Comparison of ENCODE assay signal across 1 cellular context in the genomic region with DNA sequence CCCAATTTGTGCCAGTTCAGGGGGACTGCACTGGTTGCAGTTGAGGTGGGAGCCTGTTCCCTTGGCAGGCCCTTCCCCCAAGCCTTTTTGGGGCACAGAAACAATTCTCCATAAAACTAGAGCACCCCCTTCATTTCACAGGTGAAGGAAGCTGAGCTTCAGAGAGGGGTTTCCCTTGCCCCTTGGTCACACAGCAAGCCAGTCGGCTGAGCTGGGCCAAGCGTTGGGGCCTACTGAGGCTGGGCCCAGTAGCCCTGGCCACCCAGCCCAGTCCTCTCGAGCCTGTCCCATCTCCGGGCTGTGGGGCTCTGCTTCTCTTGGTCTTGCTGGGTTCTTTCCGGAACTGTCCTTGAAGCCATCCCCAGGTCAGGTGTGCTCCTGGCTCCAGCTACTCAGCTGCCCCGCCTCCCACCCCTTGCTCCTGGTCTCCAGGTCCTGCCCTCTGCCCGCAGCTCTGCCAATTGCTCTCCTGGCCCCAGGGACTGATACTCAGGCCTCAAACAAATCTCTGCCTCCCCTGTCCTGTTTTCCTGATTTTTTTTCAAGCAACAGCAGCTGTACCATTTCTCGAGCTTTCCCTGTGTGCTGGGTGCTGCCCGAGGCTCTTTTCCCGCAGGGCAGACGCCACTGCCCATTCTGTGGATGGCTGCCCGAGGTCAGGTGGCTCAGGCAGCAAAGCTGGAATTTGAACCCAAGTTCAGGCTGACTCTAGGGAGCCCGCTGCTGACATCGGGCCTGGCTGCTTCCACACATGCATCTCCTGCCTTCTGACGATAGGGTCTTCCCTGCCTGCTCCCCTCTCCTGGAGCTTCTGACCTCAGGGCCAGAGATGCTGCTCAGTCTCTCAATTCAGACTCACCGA.
TF ChIP-seq lines count a peak whose summit lies in the region.

No MANE protein-coding gene starts in this region.

TF ChIP-seq in HepG2, 621 proteins besides CTCF, POLR2A, EP300 and RAD21 (continued from another document and continues in another):
- TF ChIP-seq, protein P1, sequence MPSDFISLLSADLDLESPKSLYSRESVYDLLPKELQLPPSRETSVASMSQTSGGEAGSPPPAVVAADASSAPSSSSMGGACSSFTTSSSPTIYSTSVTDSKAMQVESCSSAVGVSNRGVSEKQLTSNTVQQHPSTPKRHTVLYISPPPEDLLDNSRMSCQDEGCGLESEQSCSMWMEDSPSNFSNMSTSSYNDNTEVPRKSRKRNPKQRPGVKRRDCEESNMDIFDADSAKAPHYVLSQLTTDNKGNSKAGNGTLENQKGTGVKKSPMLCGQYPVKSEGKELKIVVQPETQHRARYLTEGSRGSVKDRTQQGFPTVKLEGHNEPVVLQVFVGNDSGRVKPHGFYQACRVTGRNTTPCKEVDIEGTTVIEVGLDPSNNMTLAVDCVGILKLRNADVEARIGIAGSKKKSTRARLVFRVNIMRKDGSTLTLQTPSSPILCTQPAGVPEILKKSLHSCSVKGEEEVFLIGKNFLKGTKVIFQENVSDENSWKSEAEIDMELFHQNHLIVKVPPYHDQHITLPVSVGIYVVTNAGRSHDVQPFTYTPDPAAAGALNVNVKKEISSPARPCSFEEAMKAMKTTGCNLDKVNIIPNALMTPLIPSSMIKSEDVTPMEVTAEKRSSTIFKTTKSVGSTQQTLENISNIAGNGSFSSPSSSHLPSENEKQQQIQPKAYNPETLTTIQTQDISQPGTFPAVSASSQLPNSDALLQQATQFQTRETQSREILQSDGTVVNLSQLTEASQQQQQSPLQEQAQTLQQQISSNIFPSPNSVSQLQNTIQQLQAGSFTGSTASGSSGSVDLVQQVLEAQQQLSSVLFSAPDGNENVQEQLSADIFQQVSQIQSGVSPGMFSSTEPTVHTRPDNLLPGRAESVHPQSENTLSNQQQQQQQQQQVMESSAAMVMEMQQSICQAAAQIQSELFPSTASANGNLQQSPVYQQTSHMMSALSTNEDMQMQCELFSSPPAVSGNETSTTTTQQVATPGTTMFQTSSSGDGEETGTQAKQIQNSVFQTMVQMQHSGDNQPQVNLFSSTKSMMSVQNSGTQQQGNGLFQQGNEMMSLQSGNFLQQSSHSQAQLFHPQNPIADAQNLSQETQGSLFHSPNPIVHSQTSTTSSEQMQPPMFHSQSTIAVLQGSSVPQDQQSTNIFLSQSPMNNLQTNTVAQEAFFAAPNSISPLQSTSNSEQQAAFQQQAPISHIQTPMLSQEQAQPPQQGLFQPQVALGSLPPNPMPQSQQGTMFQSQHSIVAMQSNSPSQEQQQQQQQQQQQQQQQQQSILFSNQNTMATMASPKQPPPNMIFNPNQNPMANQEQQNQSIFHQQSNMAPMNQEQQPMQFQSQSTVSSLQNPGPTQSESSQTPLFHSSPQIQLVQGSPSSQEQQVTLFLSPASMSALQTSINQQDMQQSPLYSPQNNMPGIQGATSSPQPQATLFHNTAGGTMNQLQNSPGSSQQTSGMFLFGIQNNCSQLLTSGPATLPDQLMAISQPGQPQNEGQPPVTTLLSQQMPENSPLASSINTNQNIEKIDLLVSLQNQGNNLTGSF (CRISPR knock-in tag; IDR thresholded peaks at IDR 0.05): no peak
- TF ChIP-seq NR2F2 (IDR thresholded peaks at IDR 0.05; ENCODE audit: borderline replicate concordance, low read depth) (no peak), EEA1 (CRISPR knock-in tag; IDR thresholded peaks at IDR 0.05; ENCODE audit: borderline replicate concordance) (no peak), NAIF1 (CRISPR knock-in tag; IDR thresholded peaks at IDR 0.05; ENCODE audit: borderline replicate concordance) (no peak), LCORL (IDR thresholded peaks at IDR 0.05) (no peak), LCORL (CRISPR knock-in tag; IDR thresholded peaks at IDR 0.05) (no peak), HIVEP1 (CRISPR knock-in tag; IDR thresholded peaks at IDR 0.05) (no peak), SIX4 (CRISPR knock-in tag; IDR thresholded peaks at IDR 0.05) (no peak), MZF1 (CRISPR knock-in tag; IDR thresholded peaks at IDR 0.05; ENCODE audit: borderline replicate concordance) (no peak), ETV5 (CRISPR knock-in tag; IDR thresholded peaks at IDR 0.05; ENCODE audit: borderline replicate concordance) (no peak), SMAD3 (CRISPR knock-in tag; IDR thresholded peaks at IDR 0.05) (no peak), RNF2 (conservative IDR thresholded peaks at IDR 0.05; ENCODE audit: low read depth) (no peak), MTF2 (CRISPR knock-in tag; IDR thresholded peaks at IDR 0.05; ENCODE audit: borderline replicate concordance) (no peak), CHD2 (IDR thresholded peaks at IDR 0.05; ENCODE audit: low read depth, low read length) (no peak), ZNF629 (CRISPR knock-in tag; conservative IDR thresholded peaks at IDR 0.05) (peak; percentile 96)
- TF ChIP-seq, protein P2, sequence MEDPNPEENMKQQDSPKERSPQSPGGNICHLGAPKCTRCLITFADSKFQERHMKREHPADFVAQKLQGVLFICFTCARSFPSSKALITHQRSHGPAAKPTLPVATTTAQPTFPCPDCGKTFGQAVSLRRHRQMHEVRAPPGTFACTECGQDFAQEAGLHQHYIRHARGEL (CRISPR knock-in tag; IDR thresholded peaks at IDR 0.05): no peak
- TF ChIP-seq, protein P3, sequence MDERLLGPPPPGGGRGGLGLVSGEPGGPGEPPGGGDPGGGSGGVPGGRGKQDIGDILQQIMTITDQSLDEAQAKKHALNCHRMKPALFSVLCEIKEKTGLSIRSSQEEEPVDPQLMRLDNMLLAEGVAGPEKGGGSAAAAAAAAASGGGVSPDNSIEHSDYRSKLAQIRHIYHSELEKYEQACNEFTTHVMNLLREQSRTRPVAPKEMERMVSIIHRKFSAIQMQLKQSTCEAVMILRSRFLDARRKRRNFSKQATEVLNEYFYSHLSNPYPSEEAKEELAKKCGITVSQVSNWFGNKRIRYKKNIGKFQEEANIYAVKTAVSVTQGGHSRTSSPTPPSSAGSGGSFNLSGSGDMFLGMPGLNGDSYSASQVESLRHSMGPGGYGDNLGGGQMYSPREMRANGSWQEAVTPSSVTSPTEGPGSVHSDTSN (CRISPR knock-in tag; IDR thresholded peaks at IDR 0.05): no peak
- TF ChIP-seq, protein P4, sequence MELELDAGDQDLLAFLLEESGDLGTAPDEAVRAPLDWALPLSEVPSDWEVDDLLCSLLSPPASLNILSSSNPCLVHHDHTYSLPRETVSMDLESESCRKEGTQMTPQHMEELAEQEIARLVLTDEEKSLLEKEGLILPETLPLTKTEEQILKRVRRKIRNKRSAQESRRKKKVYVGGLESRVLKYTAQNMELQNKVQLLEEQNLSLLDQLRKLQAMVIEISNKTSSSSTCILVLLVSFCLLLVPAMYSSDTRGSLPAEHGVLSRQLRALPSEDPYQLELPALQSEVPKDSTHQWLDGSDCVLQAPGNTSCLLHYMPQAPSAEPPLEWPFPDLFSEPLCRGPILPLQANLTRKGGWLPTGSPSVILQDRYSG (CRISPR knock-in tag; IDR thresholded peaks at IDR 0.05): no peak
- TF ChIP-seq, protein P5, sequence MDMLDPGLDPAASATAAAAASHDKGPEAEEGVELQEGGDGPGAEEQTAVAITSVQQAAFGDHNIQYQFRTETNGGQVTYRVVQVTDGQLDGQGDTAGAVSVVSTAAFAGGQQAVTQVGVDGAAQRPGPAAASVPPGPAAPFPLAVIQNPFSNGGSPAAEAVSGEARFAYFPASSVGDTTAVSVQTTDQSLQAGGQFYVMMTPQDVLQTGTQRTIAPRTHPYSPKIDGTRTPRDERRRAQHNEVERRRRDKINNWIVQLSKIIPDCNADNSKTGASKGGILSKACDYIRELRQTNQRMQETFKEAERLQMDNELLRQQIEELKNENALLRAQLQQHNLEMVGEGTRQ (IDR thresholded peaks at IDR 0.05; ENCODE audit: low read depth, low read length): no peak
- TF ChIP-seq, protein P5 (CRISPR knock-in tag; IDR thresholded peaks at IDR 0.05; ENCODE audit: borderline replicate concordance): 0 out of 2 replicates have a peak, but pooled peaks have one; percentile 69
- TF ChIP-seq, protein P6, sequence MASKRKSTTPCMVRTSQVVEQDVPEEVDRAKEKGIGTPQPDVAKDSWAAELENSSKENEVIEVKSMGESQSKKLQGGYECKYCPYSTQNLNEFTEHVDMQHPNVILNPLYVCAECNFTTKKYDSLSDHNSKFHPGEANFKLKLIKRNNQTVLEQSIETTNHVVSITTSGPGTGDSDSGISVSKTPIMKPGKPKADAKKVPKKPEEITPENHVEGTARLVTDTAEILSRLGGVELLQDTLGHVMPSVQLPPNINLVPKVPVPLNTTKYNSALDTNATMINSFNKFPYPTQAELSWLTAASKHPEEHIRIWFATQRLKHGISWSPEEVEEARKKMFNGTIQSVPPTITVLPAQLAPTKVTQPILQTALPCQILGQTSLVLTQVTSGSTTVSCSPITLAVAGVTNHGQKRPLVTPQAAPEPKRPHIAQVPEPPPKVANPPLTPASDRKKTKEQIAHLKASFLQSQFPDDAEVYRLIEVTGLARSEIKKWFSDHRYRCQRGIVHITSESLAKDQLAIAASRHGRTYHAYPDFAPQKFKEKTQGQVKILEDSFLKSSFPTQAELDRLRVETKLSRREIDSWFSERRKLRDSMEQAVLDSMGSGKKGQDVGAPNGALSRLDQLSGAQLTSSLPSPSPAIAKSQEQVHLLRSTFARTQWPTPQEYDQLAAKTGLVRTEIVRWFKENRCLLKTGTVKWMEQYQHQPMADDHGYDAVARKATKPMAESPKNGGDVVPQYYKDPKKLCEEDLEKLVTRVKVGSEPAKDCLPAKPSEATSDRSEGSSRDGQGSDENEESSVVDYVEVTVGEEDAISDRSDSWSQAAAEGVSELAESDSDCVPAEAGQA (IDR thresholded peaks at IDR 0.05; ENCODE audit: low read depth): no peak
- TF ChIP-seq, protein P6 (CRISPR knock-in tag; IDR thresholded peaks at IDR 0.05; ENCODE audit: borderline replicate concordance): no peak
- TF ChIP-seq, protein P7, sequence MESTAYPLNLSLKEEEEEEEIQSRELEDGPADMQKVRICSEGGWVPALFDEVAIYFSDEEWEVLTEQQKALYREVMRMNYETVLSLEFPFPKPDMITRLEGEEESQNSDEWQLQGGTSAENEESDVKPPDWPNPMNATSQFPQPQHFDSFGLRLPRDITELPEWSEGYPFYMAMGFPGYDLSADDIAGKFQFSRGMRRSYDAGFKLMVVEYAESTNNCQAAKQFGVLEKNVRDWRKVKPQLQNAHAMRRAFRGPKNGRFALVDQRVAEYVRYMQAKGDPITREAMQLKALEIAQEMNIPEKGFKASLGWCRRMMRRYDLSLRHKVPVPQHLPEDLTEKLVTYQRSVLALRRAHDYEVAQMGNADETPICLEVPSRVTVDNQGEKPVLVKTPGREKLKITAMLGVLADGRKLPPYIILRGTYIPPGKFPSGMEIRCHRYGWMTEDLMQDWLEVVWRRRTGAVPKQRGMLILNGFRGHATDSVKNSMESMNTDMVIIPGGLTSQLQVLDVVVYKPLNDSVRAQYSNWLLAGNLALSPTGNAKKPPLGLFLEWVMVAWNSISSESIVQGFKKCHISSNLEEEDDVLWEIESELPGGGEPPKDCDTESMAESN (CRISPR knock-in tag; conservative IDR thresholded peaks at IDR 0.05): no peak
- TF ChIP-seq, protein P8, sequence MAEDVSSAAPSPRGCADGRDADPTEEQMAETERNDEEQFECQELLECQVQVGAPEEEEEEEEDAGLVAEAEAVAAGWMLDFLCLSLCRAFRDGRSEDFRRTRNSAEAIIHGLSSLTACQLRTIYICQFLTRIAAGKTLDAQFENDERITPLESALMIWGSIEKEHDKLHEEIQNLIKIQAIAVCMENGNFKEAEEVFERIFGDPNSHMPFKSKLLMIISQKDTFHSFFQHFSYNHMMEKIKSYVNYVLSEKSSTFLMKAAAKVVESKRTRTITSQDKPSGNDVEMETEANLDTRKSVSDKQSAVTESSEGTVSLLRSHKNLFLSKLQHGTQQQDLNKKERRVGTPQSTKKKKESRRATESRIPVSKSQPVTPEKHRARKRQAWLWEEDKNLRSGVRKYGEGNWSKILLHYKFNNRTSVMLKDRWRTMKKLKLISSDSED (CRISPR knock-in tag; IDR thresholded peaks at IDR 0.05): no peak
- TF ChIP-seq, protein P9, sequence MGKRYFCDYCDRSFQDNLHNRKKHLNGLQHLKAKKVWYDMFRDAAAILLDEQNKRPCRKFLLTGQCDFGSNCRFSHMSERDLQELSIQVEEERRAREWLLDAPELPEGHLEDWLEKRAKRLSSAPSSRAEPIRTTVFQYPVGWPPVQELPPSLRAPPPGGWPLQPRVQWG (CRISPR knock-in tag; IDR thresholded peaks at IDR 0.05; ENCODE audit: borderline replicate concordance, low read depth): no peak
- TF ChIP-seq, protein P10, sequence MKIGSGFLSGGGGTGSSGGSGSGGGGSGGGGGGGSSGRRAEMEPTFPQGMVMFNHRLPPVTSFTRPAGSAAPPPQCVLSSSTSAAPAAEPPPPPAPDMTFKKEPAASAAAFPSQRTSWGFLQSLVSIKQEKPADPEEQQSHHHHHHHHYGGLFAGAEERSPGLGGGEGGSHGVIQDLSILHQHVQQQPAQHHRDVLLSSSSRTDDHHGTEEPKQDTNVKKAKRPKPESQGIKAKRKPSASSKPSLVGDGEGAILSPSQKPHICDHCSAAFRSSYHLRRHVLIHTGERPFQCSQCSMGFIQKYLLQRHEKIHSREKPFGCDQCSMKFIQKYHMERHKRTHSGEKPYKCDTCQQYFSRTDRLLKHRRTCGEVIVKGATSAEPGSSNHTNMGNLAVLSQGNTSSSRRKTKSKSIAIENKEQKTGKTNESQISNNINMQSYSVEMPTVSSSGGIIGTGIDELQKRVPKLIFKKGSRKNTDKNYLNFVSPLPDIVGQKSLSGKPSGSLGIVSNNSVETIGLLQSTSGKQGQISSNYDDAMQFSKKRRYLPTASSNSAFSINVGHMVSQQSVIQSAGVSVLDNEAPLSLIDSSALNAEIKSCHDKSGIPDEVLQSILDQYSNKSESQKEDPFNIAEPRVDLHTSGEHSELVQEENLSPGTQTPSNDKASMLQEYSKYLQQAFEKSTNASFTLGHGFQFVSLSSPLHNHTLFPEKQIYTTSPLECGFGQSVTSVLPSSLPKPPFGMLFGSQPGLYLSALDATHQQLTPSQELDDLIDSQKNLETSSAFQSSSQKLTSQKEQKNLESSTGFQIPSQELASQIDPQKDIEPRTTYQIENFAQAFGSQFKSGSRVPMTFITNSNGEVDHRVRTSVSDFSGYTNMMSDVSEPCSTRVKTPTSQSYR (CRISPR knock-in tag; IDR thresholded peaks at IDR 0.05; ENCODE audit: borderline replicate concordance): no peak
